In genomic region chr2:35343135-35343534, GRCh38 we compare ENCODE assay signal across 13 cellular contexts.
DNase-seq lines count a peak whose midpoint lies in the region; ATAC-seq and TF ChIP-seq lines count a peak whose summit lies in the region.
"Had no signal": no experiment of that assay in that cellular context is flagged by ENCODE, and none has a peak within 500 bp of the region (broad histone marks: within the 10 kb centered on the region; RNA-seq: fewer than 3 reads in every experiment).

No MANE protein-coding gene starts in this region.

- DNase-seq in ELF-1 (ENCODE audit: low read depth, low spot score), result peak; percentile 32
- peak; percentile 8 for DNase-seq in HEK293T (ENCODE audit: extremely low spot score)
- DNase-seq in RWPE2 (ENCODE audit: low spot score), result no peak
- DNase-seq in glutamatergic neuron, result no peak
- DNase-seq in activated CD8-positive, alpha-beta memory T cell treated with anti-CD3 and anti-CD28 coated beads for 24 hours, result no peak
- DNase-seq in NOMO-1 treated with DMSO at 0.1 percent for 48 hours (lab: John Stamatoyannopoulos, UW; ENCODE audit: unreplicated experiment), result no peak
- DNase-seq in activated naive CD8-positive, alpha-beta T cell treated with anti-CD3 and anti-CD28 coated beads, Interleukin-2, amount 50 U/mL, for 24 hours, result no peak
- DNase-seq in thyroid gland, result no peak
- DNase-seq: activated naive CD4-positive, alpha-beta T cell treated with anti-CD3 and anti-CD28 coated beads for 36 hours; CD8-positive, alpha-beta memory T cell; NCI-H2081 treated with DMSO at 0.1 percent for 48 hours; sigmoid colon had no signal

- H3K4me1 ChIP-seq in RWPE2 (ENCODE audit: insufficient read depth, poor library complexity, severe bottlenecking) (no peaks in the 10 kb centered on the region), thyroid gland (no peaks in the 10 kb centered on the region)
- H3K4me1 ChIP-seq: sigmoid colon had no signal

- no peaks in the 10 kb centered on the region for H3K9me3 Mint-ChIP-seq in glutamatergic neuron (ENCODE audit: unreplicated experiment)
- peaks cover 4% of the 10 kb centered on the region for H3K9me3 Mint-ChIP-seq in activated naive CD8-positive, alpha-beta T cell treated with anti-CD3 and anti-CD28 coated beads, Interleukin-2, amount 50 U/mL, for 24 hours
- H3K9me3 Mint-ChIP-seq: T-helper 2 cell treated with Interferon-gamma antibody and Interleukin-4, amounts not matched to agents 5 μg/mL and 100 μg/mL, for 36 hours had no signal

- CTCF ChIA-PET in HEK293T (lab: Yijun Ruan, JAX), result no interaction called here

- no peak overlapping the region for H3K4me3 Mint-ChIP-seq in glutamatergic neuron (ENCODE audit: unreplicated experiment)
- no peak overlapping the region for H3K4me3 Mint-ChIP-seq in activated naive CD8-positive, alpha-beta T cell treated with anti-CD3 and anti-CD28 coated beads, Interleukin-2, amount 50 U/mL, for 24 hours
- H3K4me3 Mint-ChIP-seq: activated naive CD4-positive, alpha-beta T cell treated with anti-CD3 and anti-CD28 coated beads for 36 hours; CD8-positive, alpha-beta memory T cell; T-helper 2 cell treated with Interferon-gamma antibody and Interleukin-4, amounts not matched to agents 5 μg/mL and 100 μg/mL, for 36 hours had no signal

- no peak overlapping the region for H3K27ac Mint-ChIP-seq in glutamatergic neuron (ENCODE audit: unreplicated experiment)
- H3K27ac Mint-ChIP-seq in activated naive CD8-positive, alpha-beta T cell treated with anti-CD3 and anti-CD28 coated beads, Interleukin-2, amount 50 U/mL, for 24 hours, result no peak overlapping the region
- H3K27ac Mint-ChIP-seq: activated naive CD4-positive, alpha-beta T cell treated with anti-CD3 and anti-CD28 coated beads for 36 hours; CD8-positive, alpha-beta memory T cell; T-helper 2 cell treated with Interferon-gamma antibody and Interleukin-4, amounts not matched to agents 5 μg/mL and 100 μg/mL, for 36 hours had no signal

- H3K27me3 ChIP-seq in RWPE2 (ENCODE audit: insufficient read depth, poor library complexity, severe bottlenecking) (peaks cover 2% of the 10 kb centered on the region), thyroid gland (no peaks in the 10 kb centered on the region)
- H3K27me3 ChIP-seq: sigmoid colon had no signal

- peaks cover 4% of the 10 kb centered on the region for H3K36me3 Mint-ChIP-seq in glutamatergic neuron (ENCODE audit: unreplicated experiment)
- H3K36me3 Mint-ChIP-seq in activated naive CD8-positive, alpha-beta T cell treated with anti-CD3 and anti-CD28 coated beads, Interleukin-2, amount 50 U/mL, for 24 hours (ENCODE audit: low read depth), result no peaks in the 10 kb centered on the region
- H3K36me3 Mint-ChIP-seq: CD8-positive, alpha-beta memory T cell had no signal

- no peaks in the 10 kb centered on the region for H3K27me3 Mint-ChIP-seq in glutamatergic neuron (ENCODE audit: unreplicated experiment)
- no peaks in the 10 kb centered on the region for H3K27me3 Mint-ChIP-seq in activated naive CD8-positive, alpha-beta T cell treated with anti-CD3 and anti-CD28 coated beads, Interleukin-2, amount 50 U/mL, for 24 hours
- H3K27me3 Mint-ChIP-seq: CD8-positive, alpha-beta memory T cell had no signal

- H3K9me3 ChIP-seq in RWPE2 (ENCODE audit: severe bottlenecking), result no peaks in the 10 kb centered on the region
- no peaks in the 10 kb centered on the region for H3K9me3 ChIP-seq in thyroid gland
- H3K9me3 ChIP-seq: sigmoid colon had no signal

- peak; percentile 13 for TF ChIP-seq CTCF in RWPE2 (IDR thresholded peaks at IDR 0.05; ENCODE audit: poor library complexity, severe bottlenecking)
- peak; percentile 26 for TF ChIP-seq CTCF in glutamatergic neuron (IDR thresholded peaks at IDR 0.05; ENCODE audit: partially characterized antibody, unreplicated experiment)
- TF ChIP-seq CTCF in thyroid gland (IDR thresholded peaks at IDR 0.05), result no peak

- H3K4me1 Mint-ChIP-seq in glutamatergic neuron (ENCODE audit: low read depth, unreplicated experiment), result no peaks in the 10 kb centered on the region
- no peaks in the 10 kb centered on the region for H3K4me1 Mint-ChIP-seq in activated naive CD8-positive, alpha-beta T cell treated with anti-CD3 and anti-CD28 coated beads, Interleukin-2, amount 50 U/mL, for 24 hours
- H3K4me1 Mint-ChIP-seq: CD8-positive, alpha-beta memory T cell had no signal

- no peak for TF ChIP-seq POLR2A in thyroid gland (IDR thresholded peaks at IDR 0.05)

- H3K4me3 ChIP-seq in RWPE2 (ENCODE audit: severe bottlenecking), result no peak overlapping the region
- no peak overlapping the region for H3K4me3 ChIP-seq in thyroid gland (replicated peaks in 1 of 3)
- H3K4me3 ChIP-seq: sigmoid colon had no signal

- H3K27ac ChIP-seq in RWPE2 (ENCODE audit: poor library complexity, severe bottlenecking) (no peak overlapping the region), thyroid gland (no peak overlapping the region)
- H3K27ac ChIP-seq: sigmoid colon had no signal

- intact Hi-C loops in thyroid gland (cut with DNase I), result no loop called here

- 73% methylated on average over 4 of the region's 4 CpGs for WGBS in thyroid gland, 2 donors

- no peak for ATAC-seq in RWPE2 (ENCODE audit: low read depth)
- no peak for ATAC-seq in activated naive CD8-positive, alpha-beta T cell treated with anti-CD3 and anti-CD28 coated beads, Interleukin-2, amount 50 U/mL, for 24 hours

- POLR2A ChIA-PET in HEK293T (lab: Yijun Ruan, JAX), result no interaction called here

- H3K36me3 ChIP-seq in RWPE2 (ENCODE audit: low read depth) (no peaks in the 10 kb centered on the region), thyroid gland (no peaks in the 10 kb centered on the region)
- H3K36me3 ChIP-seq: sigmoid colon had no signal

TF ChIP-seq in HEK293T, 16 proteins besides CTCF, POLR2A, EP300 and RAD21:
- no peak for TF ChIP-seq SP1 (IDR thresholded peaks at IDR 0.05)
- no peak for TF ChIP-seq SUZ12 (IDR thresholded peaks at IDR 0.05)
- TF ChIP-seq L3MBTL2 (conservative IDR thresholded peaks at IDR 0.05), result no peak
TF ChIP-seq in HEK293T: peak in this region for 0.

Comparison
In these comparisons a context has a peak if more than half of its experiments do, and no peak if none do; other contexts are left out.
1. DNase-seq: peak in ELF-1 (single experiment) and HEK293T (single experiment); none in RWPE2 (single experiment), glutamatergic neuron (single experiment), activated CD8-positive, alpha-beta memory T cell treated with anti-CD3 and anti-CD28 coated beads for 24 hours (single experiment), NOMO-1 treated with DMSO at 0.1 percent for 48 hours (single experiment), activated naive CD8-positive, alpha-beta T cell treated with anti-CD3 and anti-CD28 coated beads, Interleukin-2, amount 50 U/mL, for 24 hours (single experiment) and thyroid gland (0 of 2).
2. CTCF ChIP-seq: peak in RWPE2 (single experiment) and glutamatergic neuron (single experiment); none in thyroid gland (0 of 6).